33 cellular contexts compared by ENCODE assay signal in genomic region chr9:99588747-99589146, GRCh38.
"Had no signal": no experiment of that assay in that cellular context is flagged by ENCODE, and none has a peak within 500 bp of the region (broad histone marks: within the 10 kb centered on the region; RNA-seq: fewer than 3 reads in every experiment).

No MANE protein-coding gene starts in this region.

- H3K36me3 Mint-ChIP-seq: activated CD4-positive, alpha-beta memory T cell treated with anti-CD3 and anti-CD28 coated beads for 36 hours; activated naive CD4-positive, alpha-beta T cell treated with anti-CD3 and anti-CD28 coated beads, Interleukin-2, amount 50 U/mL, for 24 hours; activated naive CD8-positive, alpha-beta T cell treated with anti-CD3 and anti-CD28 coated beads for 36 hours had no signal

- H3K9me3 ChIP-seq: adrenal gland, body of pancreas, esophagus squamous epithelium, gastroesophageal sphincter had no signal

- H3K9me3 Mint-ChIP-seq: activated CD4-positive, alpha-beta memory T cell treated with anti-CD3 and anti-CD28 coated beads for 36 hours; activated CD4-positive, alpha-beta T cell treated with anti-CD3 and anti-CD28 coated beads, Interleukin-2, amount 10 ng/mL, durations not matched to agents 24 days and 14 days; activated naive CD4-positive, alpha-beta T cell treated with anti-CD3 and anti-CD28 coated beads for 36 hours; activated naive CD4-positive, alpha-beta T cell treated with anti-CD3 and anti-CD28 coated beads, Interleukin-2, amount 50 U/mL, for 24 hours; activated naive CD8-positive, alpha-beta T cell treated with anti-CD3 and anti-CD28 coated beads, Interleukin-2, amount 50 U/mL, for 24 hours; activated T-helper 2 cell treated with anti-CD3 and anti-CD28 coated beads, Interferon-gamma antibody, Interleukin-2, Interleukin-4, amounts not matched to agents 10 μg/mL and 5 μg/mL and 100 μg/mL, durations not matched to agents 14 hours and 24 hours and 36 hours; effector memory CD8-positive, alpha-beta T cell; T-helper 2 cell treated with Interferon-gamma antibody and Interleukin-4, amounts not matched to agents 5 μg/mL and 100 μg/mL, for 36 hours had no signal

- H3K36me3 ChIP-seq: adrenal gland, esophagus squamous epithelium, gastroesophageal sphincter had no signal

- H3K4me3 ChIP-seq: adrenal gland, body of pancreas, esophagus squamous epithelium, gastroesophageal sphincter had no signal

- ATAC-seq: activated CD4-positive, alpha-beta T cell treated with anti-CD3 and anti-CD28 coated beads for 36 hours; activated CD8-positive, alpha-beta memory T cell treated with anti-CD3 and anti-CD28 coated beads, Interleukin-2, amount 10 ng/mL, durations not matched to agents 7 days and 5 days; activated CD8-positive, alpha-beta T cell treated with anti-CD3 and anti-CD28 coated beads, Interleukin-2, amount 10 ng/mL, durations not matched to agents 7 days and 5 days; activated naive CD8-positive, alpha-beta T cell treated with anti-CD3 and anti-CD28 coated beads, Interleukin-2, amount 50 U/mL, for 24 hours; body of pancreas; effector memory CD8-positive, alpha-beta T cell; gastroesophageal sphincter; T-helper 17 cell had no signal

- DNase-seq: activated CD4-positive, alpha-beta memory T cell treated with anti-CD3 and anti-CD28 coated beads for 36 hours; activated CD4-positive, alpha-beta T cell treated with anti-CD3 and anti-CD28 coated beads for 36 hours; activated CD4-positive, alpha-beta T cell treated with anti-CD3 and anti-CD28 coated beads, Interleukin-2, amount 10 ng/mL, durations not matched to agents 24 days and 14 days; activated CD4-positive, CD25-positive, alpha-beta regulatory T cell; activated CD4-positive, CD25-positive, alpha-beta regulatory T cell treated with anti-CD3 and anti-CD28 coated beads, Interleukin-2, amount 50 U/mL, for 72 hours; activated CD8-positive, alpha-beta memory T cell treated with anti-CD3 and anti-CD28 coated beads, Interleukin-2, amount 10 ng/mL, durations not matched to agents 7 days and 5 days; activated CD8-positive, alpha-beta memory T cell treated with anti-CD3 and anti-CD28 coated beads, Interleukin-2, amount 50 U/mL, for 4 hours; activated CD8-positive, alpha-beta T cell treated with anti-CD3 and anti-CD28 coated beads, Interleukin-2, amount 10 ng/mL, durations not matched to agents 7 days and 5 days; activated effector memory CD4-positive, alpha-beta T cell treated with anti-CD3 and anti-CD28 coated beads, Interleukin-2, amount 50 U/mL, for 16 hours; activated naive CD4-positive, alpha-beta T cell treated with anti-CD3 and anti-CD28 coated beads for 36 hours; activated naive CD8-positive, alpha-beta T cell treated with anti-CD3 and anti-CD28 coated beads for 36 hours; activated naive CD8-positive, alpha-beta T cell treated with anti-CD3 and anti-CD28 coated beads, Interleukin-2, amount 50 U/mL, for 24 hours; activated T-cell treated with anti-CD3 and anti-CD28 coated beads, Interleukin-2, amount 50 U/mL, for 1 hour; activated T-cell treated with anti-CD3 and anti-CD28 coated beads, Interleukin-2, amount 50 U/mL, for 48 hours; adrenal gland; amygdala; aorta; body of pancreas; cortex of kidney; dermis blood vessel endothelial cell; effector CD4-positive, alpha-beta T cell; effector memory CD8-positive, alpha-beta T cell; erythroblast; esophagus squamous epithelium; foreskin melanocyte; T-helper 1 cell; T-helper 17 cell had no signal

- H3K4me3 Mint-ChIP-seq: activated CD4-positive, alpha-beta memory T cell treated with anti-CD3 and anti-CD28 coated beads for 36 hours; activated CD4-positive, alpha-beta T cell treated with anti-CD3 and anti-CD28 coated beads for 36 hours; activated CD4-positive, alpha-beta T cell treated with anti-CD3 and anti-CD28 coated beads, Interleukin-2, amount 10 ng/mL, durations not matched to agents 24 days and 14 days; activated CD8-positive, alpha-beta memory T cell treated with anti-CD3 and anti-CD28 coated beads, Interleukin-2, amount 10 ng/mL, durations not matched to agents 7 days and 5 days; activated CD8-positive, alpha-beta T cell treated with anti-CD3 and anti-CD28 coated beads, Interleukin-2, amount 10 ng/mL, durations not matched to agents 7 days and 5 days; activated naive CD4-positive, alpha-beta T cell treated with anti-CD3 and anti-CD28 coated beads for 36 hours; activated naive CD4-positive, alpha-beta T cell treated with anti-CD3 and anti-CD28 coated beads, Interleukin-2, amount 50 U/mL, for 24 hours; activated naive CD8-positive, alpha-beta T cell treated with anti-CD3 and anti-CD28 coated beads for 36 hours; activated naive CD8-positive, alpha-beta T cell treated with anti-CD3 and anti-CD28 coated beads, Interleukin-2, amount 50 U/mL, for 24 hours; activated T-helper 1 cell treated with anti-CD3 and anti-CD28 coated beads, Interleukin-12 subunit alpha, Interleukin-12 subunit beta, Interleukin-2, Interleukin-4 antibody, amounts not matched to agents 30 ng/mL and 10 ng/mL and 1 ng/mL, durations not matched to agents 14 hours and 24 hours and 36 hours; effector memory CD8-positive, alpha-beta T cell; T-helper 17 cell; T-helper 2 cell treated with Interferon-gamma antibody and Interleukin-4, amounts not matched to agents 5 μg/mL and 100 μg/mL, for 36 hours had no signal

- H3K4me1 ChIP-seq: body of pancreas, esophagus squamous epithelium, gastroesophageal sphincter had no signal

- H3K27me3 ChIP-seq: adrenal gland, body of pancreas, esophagus squamous epithelium, gastroesophageal sphincter had no signal

- H3K27ac Mint-ChIP-seq: activated CD4-positive, alpha-beta memory T cell treated with anti-CD3 and anti-CD28 coated beads for 36 hours; activated CD4-positive, alpha-beta T cell treated with anti-CD3 and anti-CD28 coated beads for 36 hours; activated CD4-positive, alpha-beta T cell treated with anti-CD3 and anti-CD28 coated beads, Interleukin-2, amount 10 ng/mL, durations not matched to agents 24 days and 14 days; activated CD8-positive, alpha-beta memory T cell treated with anti-CD3 and anti-CD28 coated beads, Interleukin-2, amount 10 ng/mL, durations not matched to agents 7 days and 5 days; activated CD8-positive, alpha-beta T cell treated with anti-CD3 and anti-CD28 coated beads, Interleukin-2, amount 10 ng/mL, durations not matched to agents 7 days and 5 days; activated naive CD4-positive, alpha-beta T cell treated with anti-CD3 and anti-CD28 coated beads for 36 hours; activated naive CD4-positive, alpha-beta T cell treated with anti-CD3 and anti-CD28 coated beads, Interleukin-2, amount 50 U/mL, for 24 hours; activated naive CD8-positive, alpha-beta T cell treated with anti-CD3 and anti-CD28 coated beads for 36 hours; activated naive CD8-positive, alpha-beta T cell treated with anti-CD3 and anti-CD28 coated beads, Interleukin-2, amount 50 U/mL, for 24 hours; activated T-helper 1 cell treated with anti-CD3 and anti-CD28 coated beads, Interleukin-12 subunit alpha, Interleukin-12 subunit beta, Interleukin-2, Interleukin-4 antibody, amounts not matched to agents 30 ng/mL and 10 ng/mL and 1 ng/mL, durations not matched to agents 14 hours and 24 hours and 36 hours; activated T-helper 2 cell treated with anti-CD3 and anti-CD28 coated beads, Interferon-gamma antibody, Interleukin-2, Interleukin-4, amounts not matched to agents 10 μg/mL and 5 μg/mL and 100 μg/mL, durations not matched to agents 14 hours and 24 hours and 36 hours; effector memory CD8-positive, alpha-beta T cell; T-helper 17 cell; T-helper 2 cell treated with Interferon-gamma antibody and Interleukin-4, amounts not matched to agents 5 μg/mL and 100 μg/mL, for 36 hours had no signal

- H3K4me1 Mint-ChIP-seq: activated CD4-positive, alpha-beta T cell treated with anti-CD3 and anti-CD28 coated beads for 36 hours; activated CD4-positive, alpha-beta T cell treated with anti-CD3 and anti-CD28 coated beads, Interleukin-2, amount 10 ng/mL, durations not matched to agents 24 days and 14 days; activated naive CD4-positive, alpha-beta T cell treated with anti-CD3 and anti-CD28 coated beads, Interleukin-2, amount 50 U/mL, for 24 hours; T-helper 17 cell had no signal

- FAIRE-seq: colon had no signal

- H3K27ac ChIP-seq: adrenal gland, body of pancreas, esophagus squamous epithelium, gastroesophageal sphincter had no signal
